ENCODE assay signal across 17 cellular contexts in the genomic region with DNA sequence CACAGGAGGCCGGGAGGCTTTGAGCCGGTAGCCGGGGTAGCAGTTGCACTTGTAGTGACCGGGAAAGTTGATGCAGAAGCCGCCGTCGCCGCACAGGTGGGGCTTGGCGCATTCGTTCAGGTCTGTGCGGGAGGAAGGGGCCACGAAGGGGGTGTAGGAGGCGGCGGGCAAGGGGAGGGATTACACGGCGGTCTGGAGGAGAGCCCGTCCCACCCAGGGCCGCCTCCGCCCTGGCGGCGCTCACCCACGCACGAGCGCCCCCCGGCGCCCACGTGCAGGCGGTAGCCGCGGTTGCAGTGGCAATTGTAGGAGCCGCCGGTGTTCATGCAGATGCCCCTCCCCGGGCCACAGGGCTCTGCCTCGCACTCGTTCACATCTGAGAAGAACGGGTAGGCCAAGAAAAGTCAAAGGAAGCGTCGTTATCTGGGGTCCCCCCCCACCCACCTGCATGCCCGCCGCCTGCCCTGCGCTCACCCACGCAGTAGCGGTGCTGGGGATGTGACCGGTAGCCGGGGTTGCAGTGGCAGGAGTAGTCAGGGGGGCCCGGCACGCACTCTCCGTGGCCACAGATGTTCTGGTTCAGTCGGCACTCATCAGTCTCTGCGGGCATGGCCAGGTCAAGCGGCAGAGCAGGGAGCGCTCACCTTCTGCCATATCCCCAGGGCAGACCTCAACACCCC. TPM values are rescaled to one million over a fixed set of nuclear protein-coding genes. Genes with fewer than 3 reads are reported as not detected.
A peak's percentile ranks its signal among the peaks of the same experiment; 100 is the strongest.
DNase-seq lines count a peak whose midpoint lies in the region; ATAC-seq and TF ChIP-seq lines count a peak whose summit lies in the region.
"Had no signal": no experiment of that assay in that cellular context is flagged by ENCODE, and none has a peak within 500 bp of the region (broad histone marks: within the 10 kb centered on the region; RNA-seq: fewer than 3 reads in every experiment).

No MANE protein-coding gene starts in this region.

- H3K27me3 ChIP-seq in OCI-LY3 (ENCODE audit: low read depth, low read length) (peaks cover 23% of the 10 kb centered on the region), neural progenitor cell (peaks cover 98% of the 10 kb centered on the region)
- H3K27me3 ChIP-seq: heart left ventricle had no signal

- TF ChIP-seq CTCF in OCI-LY3 (IDR thresholded peaks at IDR 0.05; ENCODE audit: low read depth, low read length) (peak; percentile 24; the same call in 1 of the 2 replicates), neural progenitor cell (IDR thresholded peaks at IDR 0.05) (peak; percentile 45)

- H3F3A ChIP-seq in neural progenitor cell (ENCODE audit: low read depth) = peaks cover 29% of the 10 kb centered on the region

- H3K9me3 ChIP-seq in OCI-LY3 (ENCODE audit: insufficient read depth, low read length) = no peaks in the 10 kb centered on the region
- no peaks in the 10 kb centered on the region for H3K9me3 ChIP-seq in neural progenitor cell (ENCODE audit: low read depth)
- H3K9me3 ChIP-seq: HAP-1, heart left ventricle, neutrophil had no signal

- no peak overlapping the region for H3K9ac ChIP-seq in OCI-LY3 (ENCODE audit: low read length)
- H3K9ac ChIP-seq in neural progenitor cell = no peak overlapping the region

- H3K4me2 ChIP-seq in OCI-LY3 (ENCODE audit: low read length) = no peak overlapping the region; the same call in 1 of the 2 replicates
- H3K4me2 ChIP-seq in neural progenitor cell = no peak overlapping the region

- H4K20me1 ChIP-seq in OCI-LY3 (ENCODE audit: insufficient read depth, low read length) = no peaks in the 10 kb centered on the region
- peaks cover 35% of the 10 kb centered on the region for H4K20me1 ChIP-seq in neural progenitor cell (ENCODE audit: low read depth)

- H3K36me3 ChIP-seq in OCI-LY3 (replicated peaks; ENCODE audit: low read depth, low read length) (no peaks in the 10 kb centered on the region), neural progenitor cell (no peaks in the 10 kb centered on the region)
- H3K36me3 ChIP-seq: neutrophil had no signal

- H3K27ac ChIP-seq in OCI-LY3 (ENCODE audit: low read length) = no peak overlapping the region
- H3K27ac ChIP-seq in neural progenitor cell = no peak overlapping the region

- H3K27me3 Mint-ChIP-seq in activated T-cell treated with anti-CD3 and anti-CD28 coated beads, Interleukin-2, amount 50 U/mL, for 4 hours (ENCODE audit: low read depth) = no peaks in the 10 kb centered on the region
- H3K27me3 Mint-ChIP-seq in activated naive CD8-positive, alpha-beta T cell treated with anti-CD3 and anti-CD28 coated beads for 36 hours = no peaks in the 10 kb centered on the region
- peaks cover 32% of the 10 kb centered on the region for H3K27me3 Mint-ChIP-seq in neural progenitor cell (ENCODE audit: insufficient read depth, low read depth)

- no peaks in the 10 kb centered on the region for H3K9me3 Mint-ChIP-seq in activated T-cell treated with anti-CD3 and anti-CD28 coated beads, Interleukin-2, amount 50 U/mL, for 4 hours
- no peaks in the 10 kb centered on the region for H3K9me3 Mint-ChIP-seq in activated naive CD8-positive, alpha-beta T cell treated with anti-CD3 and anti-CD28 coated beads for 36 hours
- no peaks in the 10 kb centered on the region for H3K9me3 Mint-ChIP-seq in neural progenitor cell

- no peaks in the 10 kb centered on the region for H3K79me2 ChIP-seq in OCI-LY3 (ENCODE audit: low read length)
- no peaks in the 10 kb centered on the region for H3K79me2 ChIP-seq in neural progenitor cell (ENCODE audit: low read depth)

- no peak overlapping the region for H2AFZ ChIP-seq in OCI-LY3 (ENCODE audit: low read depth, low read length)
- H2AFZ ChIP-seq in neural progenitor cell (replicated peaks) = no peak overlapping the region

- H3K4me3 ChIP-seq in OCI-LY3 (ENCODE audit: low read length) (no peak overlapping the region), neural progenitor cell (no peak overlapping the region)
- H3K4me3 ChIP-seq: HAP-1 had no signal

- peaks cover 60% of the 10 kb centered on the region for H3K4me1 Mint-ChIP-seq in activated T-cell treated with anti-CD3 and anti-CD28 coated beads, Interleukin-2, amount 50 U/mL, for 4 hours (ENCODE audit: low read depth)
- peaks cover 40% of the 10 kb centered on the region for H3K4me1 Mint-ChIP-seq in activated naive CD8-positive, alpha-beta T cell treated with anti-CD3 and anti-CD28 coated beads for 36 hours
- H3K4me1 Mint-ChIP-seq in neural progenitor cell = peaks cover 35% of the 10 kb centered on the region

- peak overlapping the region; percentile 46 for H3K27ac Mint-ChIP-seq in activated naive CD8-positive, alpha-beta T cell treated with anti-CD3 and anti-CD28 coated beads for 36 hours
- H3K27ac Mint-ChIP-seq in neural progenitor cell = no peak overlapping the region

- peak; percentile 66 for DNase-seq in activated T-cell treated with anti-CD3 and anti-CD28 coated beads, Interleukin-2, amount 50 U/mL, for 1 hour
- DNase-seq in activated T-cell treated with anti-CD3 and anti-CD28 coated beads, Interleukin-2, amount 50 U/mL, for 4 hours = no peak
- DNase-seq in activated naive CD8-positive, alpha-beta T cell treated with anti-CD3 and anti-CD28 coated beads for 36 hours = no peak
- DNase-seq in neural progenitor cell (ENCODE audit: low spot score) (no peak), NCI-H1417 treated with DMSO at 0.1 percent for 48 hours (lab: John Stamatoyannopoulos, UW) (no peak)
- DNase-seq: ACHN; caudate nucleus; DMS79; heart left ventricle; NCI-H1092; RPMI8226; stimulated activated CD4-positive, alpha-beta T cell treated with anti-CD3 and anti-CD28 coated beads, Interleukin-12 subunit alpha, Interleukin-12 subunit beta, amount 100 ng/mL, for 4 hours had no signal

- H3K36me3 Mint-ChIP-seq in activated T-cell treated with anti-CD3 and anti-CD28 coated beads, Interleukin-2, amount 50 U/mL, for 4 hours (ENCODE audit: insufficient read depth) = peaks cover 4% of the 10 kb centered on the region
- peaks cover 23% of the 10 kb centered on the region for H3K36me3 Mint-ChIP-seq in activated naive CD8-positive, alpha-beta T cell treated with anti-CD3 and anti-CD28 coated beads for 36 hours
- H3K36me3 Mint-ChIP-seq in neural progenitor cell = peaks cover 9% of the 10 kb centered on the region

- ATAC-seq in activated T-cell treated with anti-CD3 and anti-CD28 coated beads, Interleukin-2, amount 50 U/mL, for 4 hours = no peak
- ATAC-seq in GM19455 (IDR thresholded peaks at IDR 0.05; ENCODE audit: unreplicated experiment) = no peak
- no peak for ATAC-seq in HG03159 (IDR thresholded peaks at IDR 0.05; ENCODE audit: unreplicated experiment)

- H3K4me1 ChIP-seq in OCI-LY3 (ENCODE audit: low read length) = peaks cover 19% of the 10 kb centered on the region
- peaks cover 4% of the 10 kb centered on the region for H3K4me1 ChIP-seq in neural progenitor cell
- H3K4me1 ChIP-seq: HAP-1 had no signal

- no peak overlapping the region for H3K4me3 Mint-ChIP-seq in activated T-cell treated with anti-CD3 and anti-CD28 coated beads, Interleukin-2, amount 50 U/mL, for 4 hours
- peak overlapping the region; percentile 26 for H3K4me3 Mint-ChIP-seq in activated naive CD8-positive, alpha-beta T cell treated with anti-CD3 and anti-CD28 coated beads for 36 hours
- H3K4me3 Mint-ChIP-seq in neural progenitor cell = peak overlapping the region; percentile 61

RNA-seq across cellular contexts. Expression of a gene that starts 10.6 kb away (rescaled TPM):
- total RNA-seq in activated T-cell treated with anti-CD3 and anti-CD28 coated beads, Interleukin-2, amount 50 U/mL, for 4 hours = 10 to 100 TPM; 33.1 to 40.8 (median 40.1) TPM
- 10 to 100 TPM; 35.5 to 36.0 TPM for total RNA-seq in activated naive CD8-positive, alpha-beta T cell treated with anti-CD3 and anti-CD28 coated beads for 36 hours
- total RNA-seq in neural progenitor cell (ENCODE audit: low replicate concordance) = 1.2 and 6.1 TPM in 2 replicates

RNA-seq across cellular contexts. Expression of a gene that starts 22.7 kb away (rescaled TPM):
- total RNA-seq in activated T-cell treated with anti-CD3 and anti-CD28 coated beads, Interleukin-2, amount 50 U/mL, for 4 hours = 100 to 1,000 TPM; 120 to 148 (median 136) TPM
- 10 to 100 TPM; 59.1 to 63.3 TPM for total RNA-seq in activated naive CD8-positive, alpha-beta T cell treated with anti-CD3 and anti-CD28 coated beads for 36 hours
- 15.5 and 34.0 TPM in 2 replicates for total RNA-seq in neural progenitor cell (ENCODE audit: low replicate concordance)

RNA-seq across cellular contexts. Expression of a gene that starts 22.7 kb away (rescaled TPM):
- 10 to 100 TPM; 87.6 to 94.6 (median 94.3) TPM for total RNA-seq in activated T-cell treated with anti-CD3 and anti-CD28 coated beads, Interleukin-2, amount 50 U/mL, for 4 hours
- 10 to 100 TPM; 70.5 to 80.3 TPM for total RNA-seq in activated naive CD8-positive, alpha-beta T cell treated with anti-CD3 and anti-CD28 coated beads for 36 hours
- 16.9 and 45.2 TPM in 2 replicates for total RNA-seq in neural progenitor cell (ENCODE audit: low replicate concordance)

RNA-seq across cellular contexts. Expression of a gene that starts 24.8 kb away (rescaled TPM):
- 10 to 100 TPM; 27.4 to 32.0 (median 28.6) TPM for total RNA-seq in activated T-cell treated with anti-CD3 and anti-CD28 coated beads, Interleukin-2, amount 50 U/mL, for 4 hours
- 10 to 100 TPM; 13.6 to 15.0 TPM for total RNA-seq in activated naive CD8-positive, alpha-beta T cell treated with anti-CD3 and anti-CD28 coated beads for 36 hours
- total RNA-seq in neural progenitor cell (ENCODE audit: low replicate concordance) = 11.7 and 27.8 TPM in 2 replicates

RNA-seq across cellular contexts. Expression of a gene that starts 28.3 kb away (rescaled TPM):
- total RNA-seq in activated T-cell treated with anti-CD3 and anti-CD28 coated beads, Interleukin-2, amount 50 U/mL, for 4 hours = 10 to 100 TPM; 59.8 to 84.9 (median 80.1) TPM
- total RNA-seq in activated naive CD8-positive, alpha-beta T cell treated with anti-CD3 and anti-CD28 coated beads for 36 hours = 10 to 100 TPM; 55.7 to 60.0 TPM
- 4.7 and 5.1 TPM in 2 replicates for total RNA-seq in neural progenitor cell (ENCODE audit: low replicate concordance)
